ENCODE assay signal across 10 cellular contexts in genomic region chr21:43880111-43880985, GRCh38. TPM values are rescaled to one million over a fixed set of nuclear protein-coding genes. Genes with fewer than 3 reads are reported as not detected.
DNase-seq lines count a peak whose midpoint lies in the region; ATAC-seq and TF ChIP-seq lines count a peak whose summit lies in the region.
"Had no signal": no experiment of that assay in that cellular context is flagged by ENCODE, and none has a peak within 500 bp of the region (broad histone marks: within the 10 kb centered on the region; RNA-seq: fewer than 3 reads in every experiment).

No MANE protein-coding gene starts in this region.

- intact Hi-C loops in esophagus squamous epithelium (cut with DNase I) = no loop called here
- intact Hi-C loops in prostate gland (cut with DNase I) = no loop called here

- TF ChIP-seq POLR2A in esophagus squamous epithelium (IDR thresholded peaks at IDR 0.05) (no peak), prostate gland (IDR thresholded peaks at IDR 0.05) (no peak)

- H3K4me1 ChIP-seq in esophagus squamous epithelium (peaks cover 28 to 58% (median 36%) of the 10 kb centered on the region in 3 donors), prostate gland (replicated peaks) (no peaks in the 10 kb centered on the region)

- H3K27me3 ChIP-seq in esophagus squamous epithelium (no peaks in the 10 kb centered on the region), prostate gland (replicated peaks; ENCODE audit: insufficient read depth) (no peaks in the 10 kb centered on the region)

- TF ChIP-seq CTCF in esophagus squamous epithelium (IDR thresholded peaks at IDR 0.05) = no peak
- TF ChIP-seq CTCF in prostate gland (IDR thresholded peaks at IDR 0.05) = no peak

- ATAC-seq in GM21381 (IDR thresholded peaks at IDR 0.05; ENCODE audit: unreplicated experiment) = no peak

- no peak overlapping the region for H3K4me3 ChIP-seq in esophagus squamous epithelium
- H3K4me3 ChIP-seq in prostate gland = no peak overlapping the region

- DNase-seq in NCI-H2196 (lab: John Stamatoyannopoulos, UW; ENCODE audit: unreplicated experiment) (peak; percentile 17), NCI-H2196 treated with DMSO at 0.1 percent for 48 hours (lab: John Stamatoyannopoulos, UW; ENCODE audit: unreplicated experiment) (no peak), RKO (ENCODE audit: low spot score) (peak; percentile 24), esophagus squamous epithelium (lab: John Stamatoyannopoulos, UW) (no peak), prostate gland (ENCODE audit: low spot score) (peak; percentile 90), SKM-1 treated with dmso at 0.1 percent for 144 hours (lab: John Stamatoyannopoulos, UW; ENCODE audit: unreplicated experiment) (no peak), SHP77 (lab: John Stamatoyannopoulos, UW) (no peak)
- DNase-seq: activated gamma-delta T cell, NCI-H1436 treated with DMSO at 0.1 percent for 48 hours had no signal

- H3K27ac ChIP-seq in esophagus squamous epithelium (peak overlapping the region; percentile 4 to 60 (median 26)), prostate gland (peak overlapping the region in 1 of 2 donors; percentile 24)

- H3K9me3 ChIP-seq in esophagus squamous epithelium (no peaks in the 10 kb centered on the region), prostate gland (no peaks in the 10 kb centered on the region)

- WGBS in esophagus squamous epithelium, 2 donors = 44 to 55% methylated on average over 8 to 11 of the region's 14 CpGs
- 40% methylated on average over 14 of the region's 14 CpGs for WGBS in prostate gland

- H3K36me3 ChIP-seq in esophagus squamous epithelium (peaks cover 0 to 21% (median 0%) of the 10 kb centered on the region in 3 donors), prostate gland (no peaks in the 10 kb centered on the region)

RNA-seq across cellular contexts. Expression of gene AGPAT3, which starts 15.3 kb away (rescaled TPM):
- total RNA-seq in esophagus squamous epithelium = 10 to 100 TPM; 31.7 to 35.7 (median 33.0) TPM
- 10 to 100 TPM; 31.3 to 53.5 TPM for total RNA-seq in prostate gland

Comparison
In these comparisons a context has a peak if more than half of its experiments do, and no peak if none do; other contexts are left out.
1. DNase-seq: peak in NCI-H2196 (single experiment), RKO (single experiment) and prostate gland (single experiment); none in NCI-H2196 treated with DMSO at 0.1 percent for 48 hours (single experiment), esophagus squamous epithelium (single experiment), SKM-1 treated with dmso at 0.1 percent for 144 hours (single experiment) and SHP77 (0 of 2).